ENCODE assay signal across 8 cellular contexts in genomic region chr6:70221025-70221714, GRCh38.
A peak's percentile ranks its signal among the peaks of the same experiment; 100 is the strongest.
DNase-seq lines count a peak whose midpoint lies in the region; ATAC-seq, FAIRE-seq and TF ChIP-seq lines count a peak whose summit lies in the region.

No MANE protein-coding gene starts in this region.

- H3K27me3 ChIP-seq in Panc1 (ENCODE audit: control insufficient read depth, insufficient read depth, low read length) (peaks cover 23% of the 10 kb centered on the region), pancreas (no peaks in the 10 kb centered on the region)

- peak; percentile 59 for ATAC-seq in HG03565 (IDR thresholded peaks at IDR 0.05; ENCODE audit: unreplicated experiment)
- ATAC-seq in Panc1, result no peak
- ATAC-seq in esophagus mucosa, result peak; percentile 49
- ATAC-seq in pancreas, result peak; percentile 84 to 95 (median 94)
- ATAC-seq in GM21717 (IDR thresholded peaks at IDR 0.05; ENCODE audit: unreplicated experiment), result no peak

- H3K27ac ChIP-seq in Panc1 (ENCODE audit: low read length) (no peak overlapping the region), pancreas (peak overlapping the region in 1 of 4 donors; percentile 24)

- intact Hi-C loops in Panc1 (cut with micrococcal nuclease; ENCODE audit: unreplicated experiment) (loop anchor here (1.0 to 10.0 kb wide), 6 partner anchors 66 to 796 kb away; partner anchors contain the start of gene B3GAT2), pancreas (cut with DNase I) (no loop called here)

- peak; percentile 96 for FAIRE-seq in pancreas (lab: Jason Lieb, UNC)

- H3K4me1 ChIP-seq in Panc1 (ENCODE audit: control insufficient read depth, insufficient read depth, low read length) (no peaks in the 10 kb centered on the region), pancreas (peaks cover 5 to 8% (median 6%) of the 10 kb centered on the region in 3 donors)

- no peak overlapping the region for H3K4me3 Mint-ChIP-seq in activated CD4-positive, alpha-beta memory T cell treated with anti-CD3 and anti-CD28 coated beads, Interleukin-2, amount 10 ng/mL, durations not matched to agents 7 days and 5 days

- peaks cover 5% of the 10 kb centered on the region for H3K27me3 Mint-ChIP-seq in activated CD4-positive, alpha-beta memory T cell treated with anti-CD3 and anti-CD28 coated beads, Interleukin-2, amount 10 ng/mL, durations not matched to agents 7 days and 5 days

- in situ Hi-C loops in ACHN (cut with HindIII; ENCODE audit: low pct_ligation_motif_present, low pct_unique_long_range_greater_than_20kb, low sequenced_read_pairs) (no loop called here), Panc1 (cut with HindIII; ENCODE audit: low pct_unique_long_range_greater_than_20kb, low sequenced_read_pairs) (no loop called here)

- POLR2A ChIA-PET in GM10248 (lab: Yijun Ruan, JAX), result no interaction called here
- POLR2A ChIA-PET in Panc1 (lab: Charles Lee), result interaction anchor here (0.5 to 0.6 kb wide), 3 partner anchors 8 to 1171 kb away, joined by 3 to 4 read pairs (median 3); no protein-coding TSS in a partner anchor
- POLR2A ChIA-PET in activated CD4-positive, alpha-beta memory T cell treated with anti-CD3 and anti-CD28 coated beads, Interleukin-2, amount 10 ng/mL, durations not matched to agents 7 days and 5 days (lab: Charles Lee), result interaction anchor here (0.6 kb wide), 1 partner anchor 151 kb away, joined by 3 read pairs; no protein-coding TSS in a partner anchor

- WGBS in pancreas, 2 donors, result 7 to 9% methylated on average over 4 of the region's 4 CpGs

- CTCF ChIA-PET in GM10248 (lab: Yijun Ruan, JAX) (interaction anchor here (0.6 to 4.6 kb wide), 50 partner anchors 9 to 1865 kb away, joined by 3 to 75 read pairs (median 5); partner anchors contain the start of gene B3GAT2), Panc1 (lab: Charles Lee) (interaction anchor here (0.5 to 1.7 kb wide), 13 partner anchors 11 to 794 kb away, joined by 3 to 17 read pairs (median 5); partner anchors contain the start of gene B3GAT2)
- CTCF ChIA-PET in activated CD4-positive, alpha-beta memory T cell treated with anti-CD3 and anti-CD28 coated beads, Interleukin-2, amount 10 ng/mL, durations not matched to agents 7 days and 5 days (lab: Charles Lee), result interaction anchor here (0.6 to 3.8 kb wide), 14 partner anchors 9 to 792 kb away, joined by 3 to 47 read pairs (median 4); no protein-coding TSS in a partner anchor

- no TSS peak for BruUV-seq in Panc1 (replicated peaks; lab: Mats Ljungman, UMichigan)

- H3K9me3 Mint-ChIP-seq in activated CD4-positive, alpha-beta memory T cell treated with anti-CD3 and anti-CD28 coated beads, Interleukin-2, amount 10 ng/mL, durations not matched to agents 7 days and 5 days, result no peaks in the 10 kb centered on the region

- H3K36me3 ChIP-seq in Panc1 (ENCODE audit: control insufficient read depth, insufficient read depth, low read length), result no peaks in the 10 kb centered on the region
- no peaks in the 10 kb centered on the region for H3K36me3 ChIP-seq in pancreas

- H3K4me3 ChIP-seq in Panc1 (ENCODE audit: low read depth in 2 of 2, low read length in 2 of 2), result no peak overlapping the region
- H3K4me3 ChIP-seq in pancreas, result no peak overlapping the region

- peak; percentile 52 for TF ChIP-seq CTCF in GM10248 (IDR thresholded peaks at IDR 0.05; ENCODE audit: control extremely low read depth, extremely low read depth, low read depth, missing control alignments)
- TF ChIP-seq CTCF in Panc1 (IDR thresholded peaks at IDR 0.05), result peak; percentile 77; the same call in 1 of the 2 replicates
- TF ChIP-seq CTCF in pancreas (IDR thresholded peaks at IDR 0.05), result peak; percentile 36 to 76 (median 72)

- H3K36me3 Mint-ChIP-seq in activated CD4-positive, alpha-beta memory T cell treated with anti-CD3 and anti-CD28 coated beads, Interleukin-2, amount 10 ng/mL, durations not matched to agents 7 days and 5 days (ENCODE audit: low read depth), result no peaks in the 10 kb centered on the region

- DNase-seq in ACHN, result peak; percentile 38
- peak; percentile 43 for DNase-seq in GM10248 (ENCODE audit: extremely low spot score)
- peak; percentile 13 for DNase-seq in Panc1 (ENCODE audit: low read depth, low spot score)
- DNase-seq in pancreas, result peak in 2 of 6 donors; percentile 11 to 29
- DNase-seq in activated CD4-positive, alpha-beta memory T cell treated with anti-CD3 and anti-CD28 coated beads, Interleukin-2, amount 10 ng/mL, durations not matched to agents 7 days and 5 days, result no peak

- H3K9me3 ChIP-seq in Panc1 (ENCODE audit: control insufficient read depth, insufficient read depth, low read depth, low read length) (no peaks in the 10 kb centered on the region), pancreas (no peaks in the 10 kb centered on the region)

- H3K4me1 Mint-ChIP-seq in activated CD4-positive, alpha-beta memory T cell treated with anti-CD3 and anti-CD28 coated beads, Interleukin-2, amount 10 ng/mL, durations not matched to agents 7 days and 5 days, result no peaks in the 10 kb centered on the region

- no peak overlapping the region for H3K27ac Mint-ChIP-seq in activated CD4-positive, alpha-beta memory T cell treated with anti-CD3 and anti-CD28 coated beads, Interleukin-2, amount 10 ng/mL, durations not matched to agents 7 days and 5 days

Comparison
In these comparisons a context has a peak if more than half of its experiments do, and no peak if none do; other contexts are left out.
1. ATAC-seq: peak in HG03565 (single experiment), esophagus mucosa (single experiment) and pancreas (4 of 4); none in Panc1 (single experiment) and GM21717 (single experiment).
2. Peak in every context shown above with its lines, with median percentiles within 50 percentile points of each other: CTCF ChIP-seq.